8 cellular contexts compared by ENCODE assay signal in the genomic region with DNA sequence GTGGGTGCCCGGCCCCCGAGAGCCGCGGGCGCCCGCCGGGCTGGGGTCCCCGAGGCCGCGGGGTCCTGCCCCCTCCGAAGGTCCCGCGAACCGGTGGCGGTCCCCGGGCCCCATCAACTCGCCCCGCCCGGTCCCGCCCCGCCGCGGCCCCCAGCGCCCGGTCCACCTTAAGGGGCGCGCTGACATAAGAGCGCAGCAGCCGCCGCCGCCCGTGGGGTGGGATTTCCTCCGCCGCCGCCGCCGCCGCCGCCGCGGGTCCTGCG. TPM values are rescaled to one million over a fixed set of nuclear protein-coding genes. Genes with fewer than 3 reads are reported as not detected.
DNase-seq lines count a peak whose midpoint lies in the region; TF ChIP-seq lines count a peak whose summit lies in the region.

A gene with protein sequence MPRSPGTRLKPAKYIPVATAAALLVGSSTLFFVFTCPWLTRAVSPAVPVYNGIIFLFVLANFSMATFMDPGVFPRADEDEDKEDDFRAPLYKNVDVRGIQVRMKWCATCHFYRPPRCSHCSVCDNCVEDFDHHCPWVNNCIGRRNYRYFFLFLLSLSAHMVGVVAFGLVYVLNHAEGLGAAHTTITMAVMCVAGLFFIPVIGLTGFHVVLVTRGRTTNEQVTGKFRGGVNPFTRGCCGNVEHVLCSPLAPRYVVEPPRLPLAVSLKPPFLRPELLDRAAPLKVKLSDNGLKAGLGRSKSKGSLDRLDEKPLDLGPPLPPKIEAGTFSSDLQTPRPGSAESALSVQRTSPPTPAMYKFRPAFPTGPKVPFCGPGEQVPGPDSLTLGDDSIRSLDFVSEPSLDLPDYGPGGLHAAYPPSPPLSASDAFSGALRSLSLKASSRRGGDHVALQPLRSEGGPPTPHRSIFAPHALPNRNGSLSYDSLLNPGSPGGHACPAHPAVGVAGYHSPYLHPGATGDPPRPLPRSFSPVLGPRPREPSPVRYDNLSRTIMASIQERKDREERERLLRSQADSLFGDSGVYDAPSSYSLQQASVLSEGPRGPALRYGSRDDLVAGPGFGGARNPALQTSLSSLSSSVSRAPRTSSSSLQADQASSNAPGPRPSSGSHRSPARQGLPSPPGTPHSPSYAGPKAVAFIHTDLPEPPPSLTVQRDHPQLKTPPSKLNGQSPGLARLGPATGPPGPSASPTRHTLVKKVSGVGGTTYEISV (plus strand): TSS at position 212 of the 263 bp plus-strand sequence. CDS start 144 bp downstream, outside the sequence.

- TF ChIP-seq CTCF in HFFc6 (IDR thresholded peaks at IDR 0.05): no peak
- TF ChIP-seq CTCF in choroid plexus epithelial cell (conservative IDR thresholded peaks at IDR 0.05; ENCODE audit: low read depth, low read length): no peak
- TF ChIP-seq CTCF in lower leg skin (IDR thresholded peaks at IDR 0.05): no peak

- H3K4me3 ChIP-seq in choroid plexus epithelial cell (ENCODE audit: low read depth, low read length) (peak within 1 kb of the TSS; percentile 82), lower leg skin (ENCODE audit: low read depth, poor library complexity, severe bottlenecking) (peak within 1 kb of the TSS; percentile 92)

- H3K4me1 Mint-ChIP-seq in HFFc6 (ENCODE audit: low read depth): peaks cover 19% of the 10 kb centered on the region

- H3K4me3 Mint-ChIP-seq in HFFc6: peak within 1 kb of the TSS; percentile 84

- intact Hi-C loops in T-helper 2 cell treated with Interferon-gamma antibody and Interleukin-4, amounts not matched to agents 100 ng/mL and 5 ng/mL, for 36 hours (cut with micrococcal nuclease): no loop called here
- intact Hi-C loops in lower leg skin (cut with DNase I; ENCODE audit: low total_unique reads): no loop called here

- H3K27me3 Mint-ChIP-seq in HFFc6 (ENCODE audit: insufficient read depth): peaks cover 2% of the 10 kb centered on the region

- peaks cover 5% of the 10 kb centered on the region; the same call in 1 of the 2 replicates for H3K36me3 Mint-ChIP-seq in HFFc6 (ENCODE audit: low read depth)

- DNase-seq in D341Med (ENCODE audit: low spot score) (peak; percentile 81), HFFc6 (no peak), choroid plexus epithelial cell (ENCODE audit: low read depth) (no peak), lower leg skin (ENCODE audit: low spot score in 2 of 2) (no peak), DMS53 (lab: John Stamatoyannopoulos, UW) (no peak), NCI-H1417 treated with DMSO at 0.1 percent for 48 hours (lab: John Stamatoyannopoulos, UW) (no peak)
- DNase-seq in stimulated activated naive CD4-positive, alpha-beta T cell treated with Interleukin-2 at 50 U/mL for 16 hours (lab: John Stamatoyannopoulos, UW): peak; percentile 44

- no peaks in the 10 kb centered on the region for H3K9me3 Mint-ChIP-seq in HFFc6

- H3K27ac Mint-ChIP-seq in HFFc6: peak within 1 kb of the TSS; percentile 56

- 0 to 3% methylated on average over 12 to 15 of the region's 42 CpGs for WGBS in lower leg skin, 2 donors

- no peak for TF ChIP-seq POLR2A in lower leg skin (IDR thresholded peaks at IDR 0.05)

RNA-seq across cellular contexts. Expression of the gene that starts here (rescaled TPM):
- 100 to 1,000 TPM in 3 of 6 experiments, 10 to 100 TPM in 3; 91.8 to 119 (median 99.1) TPM for total RNA-seq in HFFc6 (2021; fragmentation: NEBNext Ultra II Directional; extraction: Animal tissue kit (Norgen Biotek cat#: 25700))
- 62.5 and 64.9 TPM in 2 replicates for total RNA-seq in T-helper 2 cell treated with Interferon-gamma antibody and Interleukin-4, amounts not matched to agents 100 ng/mL and 5 ng/mL, for 36 hours
- total RNA-seq in lower leg skin: 10 to 100 TPM; 17.8 to 30.0 (median 26.1) TPM

Comparison
In these comparisons a context has a peak if more than half of its experiments do, and no peak if none do; other contexts are left out.
1. DNase-seq: peak in D341Med (single experiment) and stimulated activated naive CD4-positive, alpha-beta T cell treated with Interleukin-2 at 50 U/mL for 16 hours (single experiment); none in HFFc6 (single experiment), choroid plexus epithelial cell (single experiment), lower leg skin (0 of 2), DMS53 (single experiment) and NCI-H1417 treated with DMSO at 0.1 percent for 48 hours (single experiment).